10 cellular contexts compared by ENCODE assay signal in the genomic region with DNA sequence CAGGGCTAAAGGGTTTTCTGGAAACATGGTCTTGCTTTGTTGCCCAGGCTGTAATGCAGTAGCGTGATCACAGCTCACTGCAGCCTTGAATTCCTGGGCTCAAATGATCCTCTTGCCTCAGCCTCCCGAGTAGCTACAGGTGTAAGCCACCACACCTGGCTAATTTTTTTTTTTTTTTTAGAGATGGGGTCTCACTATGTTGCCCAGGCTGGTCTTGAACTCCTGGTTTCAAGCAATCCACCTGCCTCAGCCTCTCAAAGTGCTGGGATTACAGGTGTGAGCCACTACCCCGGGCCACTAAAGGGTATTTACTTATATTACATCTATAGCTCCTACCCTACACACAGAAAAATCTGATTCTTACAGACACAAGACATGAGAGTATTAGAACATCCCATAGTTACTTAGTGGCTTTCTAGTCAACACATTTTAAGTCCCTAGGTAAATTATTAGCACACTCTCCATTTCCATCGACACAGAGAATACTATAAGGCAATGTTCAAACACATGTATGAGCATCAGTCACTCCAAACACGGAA. TPM values are rescaled to one million over a fixed set of nuclear protein-coding genes. Genes with fewer than 3 reads are reported as not detected.
DNase-seq lines count a peak whose midpoint lies in the region; ATAC-seq, FAIRE-seq and TF ChIP-seq lines count a peak whose summit lies in the region.
"Had no signal": no experiment of that assay in that cellular context is flagged by ENCODE, and none has a peak within 500 bp of the region (broad histone marks: within the 10 kb centered on the region; RNA-seq: fewer than 3 reads in every experiment).

No MANE protein-coding gene starts in this region.

- H3K9me3 ChIP-seq in DOHH2 (ENCODE audit: control insufficient read depth, insufficient read depth, low read length) (no peaks in the 10 kb centered on the region), GM23248 (ENCODE audit: low read depth) (no peaks in the 10 kb centered on the region)
- H3K9me3 ChIP-seq: heart right ventricle, MG63 had no signal

- 56 to 60% methylated on average over 5 of the region's 5 CpGs for WGBS in GM23248 (ENCODE audit: low coverage in 1 of 2, low lambda C conversion rate in 2 of 2, missing lambda C conversion rate in 2 of 2), 2 experiments

- in situ Hi-C loops in GM23248 (cut with MboI), result no loop called here

- DNase-seq in GM23248, result no peak
- DNase-seq in naive B cell, result no peak
- no peak for DNase-seq in H54 (ENCODE audit: insufficient read length, low spot score)
- DNase-seq in MV-4-11 (lab: John Stamatoyannopoulos, UW), result no peak

- peak overlapping the region; percentile 81 to 94 (median 92) for H3K27ac Mint-ChIP-seq in naive B cell

- peaks cover 0 to 2% (median 0%) of the 10 kb centered on the region in 7 donors for H3K9me3 Mint-ChIP-seq in naive B cell

- ATAC-seq in naive B cell (ENCODE audit: low read depth in 2 of 2) (no peak), esophagus mucosa (no peak), HG03442 (IDR thresholded peaks at IDR 0.05; ENCODE audit: unreplicated experiment) (no peak)

- H3K27ac ChIP-seq in DOHH2 (ENCODE audit: low read depth, low read length) (no peak overlapping the region), GM23248 (no peak overlapping the region), VCaP (peak overlapping the region; percentile 48)

- H4K20me1 ChIP-seq in DOHH2 (ENCODE audit: control insufficient read depth, insufficient read depth, low read depth, low read length) (no peaks in the 10 kb centered on the region), GM23248 (ENCODE audit: insufficient read depth) (no peaks in the 10 kb centered on the region)

- H3K9me2 ChIP-seq in DOHH2 (replicated peaks; ENCODE audit: control insufficient read depth, low read length), result no peaks in the 10 kb centered on the region
- H3K9me2 ChIP-seq in GM23248 (ENCODE audit: insufficient read depth), result no peaks in the 10 kb centered on the region

- H3K36me3 ChIP-seq in DOHH2 (ENCODE audit: control insufficient read depth, low read length), result peaks cover 4% of the 10 kb centered on the region
- peaks cover 9% of the 10 kb centered on the region; the same call in 1 of the 2 replicates for H3K36me3 ChIP-seq in GM23248 (ENCODE audit: low read depth)
- H3K36me3 ChIP-seq: MG63 had no signal

- H3K36me3 Mint-ChIP-seq in naive B cell, result peaks cover 14% of the 10 kb centered on the region in 2 donors

- peaks cover 15% of the 10 kb centered on the region for H3K4me1 ChIP-seq in DOHH2 (ENCODE audit: control insufficient read depth, low read length)
- H3K4me1 ChIP-seq in GM23248 (ENCODE audit: insufficient read depth), result 0 out of 2 replicates have a peak, but pooled peaks cover 5% of the 10 kb centered on the region

- H3K4me3 ChIP-seq in DOHH2 (ENCODE audit: low read length), result no peak overlapping the region
- H3K4me3 ChIP-seq in GM23248, result no peak overlapping the region
- H3K4me3 ChIP-seq: heart right ventricle, MG63 had no signal

- no peaks in the 10 kb centered on the region for H3K27me3 Mint-ChIP-seq in naive B cell

- peak overlapping the region; percentile 54 for H2AFZ ChIP-seq in GM23248

- H3K9ac ChIP-seq in GM23248, result no peak overlapping the region

- FAIRE-seq in H54 (lab: Jason Lieb, UNC), result no peak

- H3K79me2 ChIP-seq in DOHH2 (ENCODE audit: control insufficient read depth, low read length), result peaks cover 3% of the 10 kb centered on the region
- no peaks in the 10 kb centered on the region for H3K79me2 ChIP-seq in GM23248 (ENCODE audit: insufficient read depth)

- peak overlapping the region; percentile 58 for H3K4me2 ChIP-seq in DOHH2 (ENCODE audit: low read length)
- H3K4me2 ChIP-seq in GM23248 (ENCODE audit: unreplicated experiment), result no peak overlapping the region

- TF ChIP-seq CTCF in DOHH2 (IDR thresholded peaks at IDR 0.05; ENCODE audit: low read depth, low read length, poor library complexity, severe bottlenecking), result no peak
- no peak for TF ChIP-seq CTCF in VCaP (conservative IDR thresholded peaks at IDR 0.05)

- peaks cover 7 to 18% (median 10%) of the 10 kb centered on the region in 3 donors for H3K4me1 Mint-ChIP-seq in naive B cell

- H3F3A ChIP-seq in DOHH2 (ENCODE audit: control insufficient read depth, insufficient read depth) (peaks cover 14% of the 10 kb centered on the region), GM23248 (ENCODE audit: insufficient read depth) (peaks cover 28% of the 10 kb centered on the region)

- H3K4me3 Mint-ChIP-seq in naive B cell, result peak overlapping the region in 3 of 8 donors; percentile 56 to 72 (median 57)

- H3K27me3 ChIP-seq in DOHH2 (ENCODE audit: control insufficient read depth, low read length), result no peaks in the 10 kb centered on the region
- no peaks in the 10 kb centered on the region for H3K27me3 ChIP-seq in GM23248 (replicated peaks; ENCODE audit: insufficient read depth)
- H3K27me3 ChIP-seq: heart right ventricle, MG63 had no signal

- TF ChIP-seq POLR2A in H54 (IDR thresholded peaks at IDR 0.05; ENCODE audit: low read depth, low read length), result no peak

RNA-seq across cellular contexts. Expression of a gene that starts 6.2 kb away (rescaled TPM):
- total RNA-seq in GM23248 (2014; rRNA removed; shearing (Covaris generic)), result 59.8 and 59.9 TPM in 2 replicates
- polyA plus RNA-seq in GM23248 (2016; fragmentation: Nextera tagmentation; extraction: Ambion mirVana), result 29.1 and 33.6 TPM in 2 replicates
- 100 to 1,000 TPM in 1 of 6 donors, 10 to 100 TPM in 5; 65.8 to 106 (median 78.5) TPM for polyA plus RNA-seq in naive B cell (ENCODE audit: low read depth in 6 of 6)
- total RNA-seq in esophagus mucosa, result 48.2 TPM

RNA-seq across cellular contexts. Expression of a gene that starts 6.3 kb away (rescaled TPM):
- total RNA-seq in GM23248 (2014; rRNA removed; shearing (Covaris generic)), result 0.86 TPM in 1 of 2 replicates, not detected in the other
- polyA plus RNA-seq in GM23248 (2016; fragmentation: Nextera tagmentation; extraction: Ambion mirVana), result 0.48 and 0.56 TPM in 2 replicates
- polyA plus RNA-seq in naive B cell (ENCODE audit: low read depth in 6 of 6), result 1 to 10 TPM; 2.3 to 8.9 (median 6.4) TPM
- 1.1 TPM for total RNA-seq in esophagus mucosa

RNA-seq across cellular contexts. Expression of a gene that starts 14.3 kb away (rescaled TPM):
- 70.3 and 84.3 TPM in 2 replicates for total RNA-seq in GM23248 (2014; rRNA removed; shearing (Covaris generic))
- 148 and 153 TPM in 2 replicates for polyA plus RNA-seq in GM23248 (2016; fragmentation: Nextera tagmentation; extraction: Ambion mirVana)
- 10 to 100 TPM; 26.5 to 48.0 (median 36.8) TPM for polyA plus RNA-seq in naive B cell (ENCODE audit: low read depth in 6 of 6)
- total RNA-seq in esophagus mucosa, result 44.4 TPM

RNA-seq across cellular contexts. Expression of a gene that starts 22.1 kb away (rescaled TPM):
- total RNA-seq in GM23248 (2014; rRNA removed; shearing (Covaris generic)), result not detected in 2 replicates
- not detected in 2 replicates for polyA plus RNA-seq in GM23248 (2016; fragmentation: Nextera tagmentation; extraction: Ambion mirVana)
- polyA plus RNA-seq in naive B cell (ENCODE audit: low read depth in 6 of 6), result 1 to 10 TPM in 1 of 6 donors, under 1 TPM in 4, not detected in 1; 0.29 to 1.4 (median 0.53) TPM
- 0.60 TPM for total RNA-seq in esophagus mucosa

RNA-seq across cellular contexts. Expression of a gene that starts 27.6 kb away (rescaled TPM):
- 58.9 and 67.7 TPM in 2 replicates for total RNA-seq in GM23248 (2014; rRNA removed; shearing (Covaris generic))
- 144 and 147 TPM in 2 replicates for polyA plus RNA-seq in GM23248 (2016; fragmentation: Nextera tagmentation; extraction: Ambion mirVana)
- polyA plus RNA-seq in naive B cell (ENCODE audit: low read depth in 6 of 6), result 100 to 1,000 TPM; 704 to 932 (median 769) TPM
- 123 TPM for total RNA-seq in esophagus mucosa
